Comparison of ENCODE assay signal across 13 cellular contexts in genomic region chr6:166620478-166621113, GRCh38. TPM values are rescaled to one million over a fixed set of nuclear protein-coding genes. Genes with fewer than 3 reads are reported as not detected.
DNase-seq lines count a peak whose midpoint lies in the region; ATAC-seq, FAIRE-seq and TF ChIP-seq lines count a peak whose summit lies in the region.
"Had no signal": no experiment of that assay in that cellular context is flagged by ENCODE, and none has a peak within 500 bp of the region (broad histone marks: within the 10 kb centered on the region; RNA-seq: fewer than 3 reads in every experiment).

No MANE protein-coding gene starts in this region.

- H4K20me1 ChIP-seq in HepG2 (ENCODE audit: insufficient read depth, low read length) = no peaks in the 10 kb centered on the region; the same call in 1 of the 2 replicates

- TF ChIP-seq CTCF in right lobe of liver (IDR thresholded peaks at IDR 0.05) (no peak), HepG2 (CRISPR knock-in tag; IDR thresholded peaks at IDR 0.05) (no peak), esophagus squamous epithelium (IDR thresholded peaks at IDR 0.05) (no peak), nephron (IDR thresholded peaks at IDR 0.05; ENCODE audit: unreplicated experiment in 3 of 3) (no peak), vagina (IDR thresholded peaks at IDR 0.05) (no peak)

- H3K4me2 ChIP-seq in HepG2 (ENCODE audit: low read depth, low read length) = no peak overlapping the region

- intact Hi-C loops in right lobe of liver (cut with DNase I) (no loop called here), HepG2 (cut with micrococcal nuclease; ENCODE audit: unreplicated experiment) (no loop called here), esophagus squamous epithelium (cut with DNase I) (no loop called here), vagina (cut with DNase I) (no loop called here)
- intact Hi-C loops in activated naive CD4-positive, alpha-beta T cell treated with anti-CD3 and anti-CD28 coated beads for 36 hours (cut with micrococcal nuclease) = no loop called here

- H3K27me3 ChIP-seq in right lobe of liver (no peaks in the 10 kb centered on the region), HepG2 (ENCODE audit: control insufficient read depth in 1 of 2, insufficient read depth in 2 of 2, low read length in 2 of 2) (peaks cover 4 to 63% of the 10 kb centered on the region in 2 experiments), esophagus squamous epithelium (peaks cover 0 to 13% (median 0%) of the 10 kb centered on the region in 4 donors), vagina (no peaks in the 10 kb centered on the region)

- H3K9me3 ChIP-seq in right lobe of liver = no peaks in the 10 kb centered on the region
- H3K9me3 ChIP-seq in HepG2 (ENCODE audit: low read length) = no peaks in the 10 kb centered on the region
- no peaks in the 10 kb centered on the region for H3K9me3 ChIP-seq in esophagus squamous epithelium
- no peaks in the 10 kb centered on the region for H3K9me3 ChIP-seq in vagina

- H2AFZ ChIP-seq in HepG2 (ENCODE audit: low read length) = no peak overlapping the region

- no peaks in the 10 kb centered on the region for H3K79me2 ChIP-seq in HepG2 (ENCODE audit: insufficient read depth, low read length)

- H3K9me3 Mint-ChIP-seq in nephron = peaks cover 3% of the 10 kb centered on the region
- no peaks in the 10 kb centered on the region for H3K9me3 Mint-ChIP-seq in activated naive CD4-positive, alpha-beta T cell treated with anti-CD3 and anti-CD28 coated beads for 36 hours

- H3K27ac ChIP-seq in right lobe of liver (peak overlapping the region in 2 of 3 donors; percentile 23 to 34), HepG2 (ENCODE audit: extremely low read length, insufficient read depth, low read length) (no peak overlapping the region), esophagus squamous epithelium (peak overlapping the region; percentile 35 to 95 (median 86)), vagina (peak overlapping the region; percentile 69)

- POLR2A ChIA-PET in HepG2 (lab: Yijun Ruan, JAX) = no interaction called here

- no peak for TF ChIP-seq POLR2A in right lobe of liver (IDR thresholded peaks at IDR 0.05)
- TF ChIP-seq POLR2A in HepG2 (IDR thresholded peaks at IDR 0.05; ENCODE audit: insufficient read depth in 1 of 2, low read depth in 2 of 2, low read length in 2 of 2) = no peak
- no peak for TF ChIP-seq POLR2A in esophagus squamous epithelium (IDR thresholded peaks at IDR 0.05)
- no peak for TF ChIP-seq POLR2A in vagina (IDR thresholded peaks at IDR 0.05)

- WGBS in right lobe of liver (ENCODE audit: insufficient coverage, low coverage, low lambda C conversion rate, missing lambda C conversion rate) = 67% methylated on average over 3 of the region's 8 CpGs
- WGBS in HepG2 (ENCODE audit: low lambda C conversion rate) = 22% methylated on average over 8 of the region's 8 CpGs
- WGBS in esophagus squamous epithelium, 2 donors = 70 to 71% methylated on average over 7 to 8 of the region's 8 CpGs

- H3K36me3 ChIP-seq in right lobe of liver = no peaks in the 10 kb centered on the region
- no peaks in the 10 kb centered on the region for H3K36me3 ChIP-seq in HepG2 (replicated peaks in 1 of 2; ENCODE audit: control insufficient read depth in 1 of 2, insufficient read depth in 2 of 2, low read length in 2 of 2)
- H3K36me3 ChIP-seq in esophagus squamous epithelium = no peaks in the 10 kb centered on the region
- peaks cover 0 to 3% of the 10 kb centered on the region in 2 donors for H3K36me3 ChIP-seq in vagina

- no peak for TF ChIP-seq RAD21 in HepG2 (CRISPR knock-in tag; IDR thresholded peaks at IDR 0.05)

- H3K9ac ChIP-seq in HepG2 (ENCODE audit: insufficient read depth, low read depth, low read length) = no peak overlapping the region

- TF ChIP-seq EP300 in HepG2 (IDR thresholded peaks at IDR 0.05; ENCODE audit: low read depth in 2 of 2, low read length in 2 of 2) (no peak), HepG2 (CRISPR knock-in tag; IDR thresholded peaks at IDR 0.05; ENCODE audit: borderline replicate concordance) (no peak)

- peaks cover 32% of the 10 kb centered on the region for H3K4me1 Mint-ChIP-seq in nephron
- peaks cover 3% of the 10 kb centered on the region for H3K4me1 Mint-ChIP-seq in activated naive CD4-positive, alpha-beta T cell treated with anti-CD3 and anti-CD28 coated beads for 36 hours (ENCODE audit: low read depth)

- no TSS peak for BruUV-seq in HepG2 (replicated peaks; lab: Mats Ljungman, UMichigan)

- FAIRE-seq in HepG2 (lab: Jason Lieb, UNC) = no peak
- FAIRE-seq: GM12891 had no signal

- peaks cover 22% of the 10 kb centered on the region for H3K27me3 Mint-ChIP-seq in nephron (ENCODE audit: low read depth)
- H3K27me3 Mint-ChIP-seq in activated naive CD4-positive, alpha-beta T cell treated with anti-CD3 and anti-CD28 coated beads for 36 hours (ENCODE audit: low read depth) = peaks cover 8% of the 10 kb centered on the region
- H3K27me3 Mint-ChIP-seq: progenitor cell of endocrine pancreas had no signal

- ATAC-seq in right lobe of liver (no peak), HepG2 (no peak), HG03039 (IDR thresholded peaks at IDR 0.05; ENCODE audit: unreplicated experiment) (no peak)

- peaks cover 11% of the 10 kb centered on the region for H3K36me3 Mint-ChIP-seq in nephron (ENCODE audit: low read depth)
- H3K36me3 Mint-ChIP-seq in activated naive CD4-positive, alpha-beta T cell treated with anti-CD3 and anti-CD28 coated beads for 36 hours (ENCODE audit: low read depth) = peaks cover 4% of the 10 kb centered on the region

- DNase-seq in right lobe of liver (no peak), HepG2 (ENCODE audit: low spot score) (no peak), esophagus squamous epithelium (lab: John Stamatoyannopoulos, UW) (no peak), vagina (ENCODE audit: extremely low spot score in 2 of 2) (peak in 1 of 2 donors; percentile 58), SIG-M5 treated with dmso at 0.1 percent for 504 hours (lab: John Stamatoyannopoulos, UW; ENCODE audit: unreplicated experiment) (no peak)
- DNase-seq in activated naive CD4-positive, alpha-beta T cell treated with anti-CD3 and anti-CD28 coated beads for 36 hours = no peak
- DNase-seq: activated CD8-positive, alpha-beta memory T cell treated with anti-CD3 and anti-CD28 coated beads, Interleukin-2, amount 50 U/mL, for 48 hours; left cardiac atrium; NCI-H2227 treated with DMSO at 0.1 percent for 48 hours had no signal

- H3K4me1 ChIP-seq in right lobe of liver (peaks cover 0 to 4% (median 1%) of the 10 kb centered on the region in 4 donors), HepG2 (ENCODE audit: insufficient read depth, low read length) (no peaks in the 10 kb centered on the region), esophagus squamous epithelium (peaks cover 22 to 72% (median 24%) of the 10 kb centered on the region in 3 donors), vagina (peaks cover 67% of the 10 kb centered on the region)

- H3K4me3 Mint-ChIP-seq in nephron = no peak overlapping the region
- no peak overlapping the region for H3K4me3 Mint-ChIP-seq in activated naive CD4-positive, alpha-beta T cell treated with anti-CD3 and anti-CD28 coated beads for 36 hours

- in situ Hi-C loops in HepG2 (cut with HindIII; ENCODE audit: extremely low pct_ligation_motif_present, low pct_unique_long_range_greater_than_20kb) = no loop called here

- CTCF ChIA-PET in HepG2 (lab: Yijun Ruan, JAX; ENCODE audit: low intra/inter-chr PET ratio, low total read pairs) = no interaction called here
- CTCF ChIA-PET in activated naive CD4-positive, alpha-beta T cell treated with anti-CD3 and anti-CD28 coated beads for 36 hours (lab: Charles Lee) = interaction anchor here (0.6 kb wide), 2 partner anchors 14 to 328 kb away, joined by 3 read pairs; no protein-coding TSS in a partner anchor

- H3K27ac Mint-ChIP-seq in nephron = peak overlapping the region; percentile 25 to 72 (median 49)
- no peak overlapping the region for H3K27ac Mint-ChIP-seq in activated naive CD4-positive, alpha-beta T cell treated with anti-CD3 and anti-CD28 coated beads for 36 hours
- H3K27ac Mint-ChIP-seq: progenitor cell of endocrine pancreas had no signal

- H3K4me3 ChIP-seq in right lobe of liver (no peak overlapping the region), HepG2 (replicated peaks in 1 of 3; ENCODE audit: insufficient read depth in 1 of 3, low read depth in 2 of 3, low read length in 3 of 3) (no peak overlapping the region), esophagus squamous epithelium (no peak overlapping the region), vagina (no peak overlapping the region)

RNA-seq across cellular contexts. Expression of gene RPS6KA2, which starts 6.5 kb away (rescaled TPM):
- total RNA-seq in right lobe of liver (10 to 100 TPM in 3 of 6 experiments, 1 to 10 TPM in 3; 6.4 to 18.1 (median 11.1) TPM), HepG2 (2016; rRNA removed; fragmentation: Illumina TruSeq; extraction: Trizol) (0.03 and 0.22 TPM in 2 replicates), esophagus squamous epithelium (10 to 100 TPM; 11.8 to 66.0 (median 19.2) TPM), vagina (65.1 TPM)
- not detected in 2 replicates for total RNA-seq in HepG2 (2016; cell fraction: cytosol; rRNA removed; fragmentation: Illumina TruSeq; extraction: Trizol; ENCODE audit: low read depth)
- 0.13 and 0.28 TPM in 2 replicates for total RNA-seq in HepG2 (2016; cell fraction: insoluble cytoplasmic fraction; rRNA removed; fragmentation: Illumina TruSeq; extraction: Trizol)
- 0.21 TPM in 1 of 2 replicates, not detected in the other for total RNA-seq in HepG2 (2016; cell fraction: membrane; rRNA removed; fragmentation: Illumina TruSeq; extraction: Trizol)
- 0.25 and 1.5 TPM in 2 replicates for total RNA-seq in HepG2 (2016; cell fraction: nucleus; rRNA removed; fragmentation: Illumina TruSeq; extraction: Trizol)
- 0.38 and 0.47 TPM in 2 replicates for polyA plus RNA-seq in HepG2 (2011; rRNA removed)
- 0.15 and 0.16 TPM in 2 replicates for polyA plus RNA-seq in HepG2 (2011; cell fraction: cytosol; rRNA removed)
- 1.7 and 2.2 TPM in 2 replicates for polyA plus RNA-seq in HepG2 (2011; cell fraction: nucleus; rRNA removed)
- polyA plus RNA-seq in HepG2 (2012) = 0.43 and 0.91 TPM in 2 replicates
- polyA plus RNA-seq in HepG2 (2016; cell fraction: cytosol; fragmentation: Illumina TruSeq; extraction: Trizol; ENCODE audit: low read depth) = 0.02 and 0.09 TPM in 2 replicates
- polyA plus RNA-seq in HepG2 (2016; cell fraction: insoluble cytoplasmic fraction; fragmentation: Illumina TruSeq; extraction: Trizol; ENCODE audit: low read depth) = 0.05 TPM in 1 of 2 replicates, not detected in the other
- 0.13 and 0.49 TPM in 2 replicates for polyA plus RNA-seq in HepG2 (2016; cell fraction: membrane; fragmentation: Illumina TruSeq; extraction: Trizol; ENCODE audit: low read depth)
- 0.79 and 1.1 TPM in 2 replicates for polyA plus RNA-seq in HepG2 (2016; cell fraction: nucleus; fragmentation: Illumina TruSeq; extraction: Trizol; ENCODE audit: insufficient read depth, low read depth)
- polyA minus RNA-seq in HepG2 (2011; rRNA and poly(A)+ RNA removed; ENCODE audit: low replicate concordance) = 0.80 TPM in 1 of 2 replicates, not detected in the other
- polyA minus RNA-seq in HepG2 (2011; cell fraction: cytosol; rRNA and poly(A)+ RNA removed) = not detected in 2 replicates
- 3.1 and 5.0 TPM in 2 replicates for polyA minus RNA-seq in HepG2 (2011; cell fraction: nucleus; rRNA and poly(A)+ RNA removed)
- total RNA-seq in activated naive CD4-positive, alpha-beta T cell treated with anti-CD3 and anti-CD28 coated beads for 36 hours = 10 to 100 TPM; 18.9 to 19.1 TPM

RNA-seq across cellular contexts. Expression of gene RAMACL, which starts 34.1 kb away (rescaled TPM):
- total RNA-seq in right lobe of liver = 1 to 10 TPM in 2 of 6 experiments, under 1 TPM in 4; 0.19 to 1.4 (median 0.65) TPM
- total RNA-seq in HepG2 (2016; rRNA removed; fragmentation: Illumina TruSeq; extraction: Trizol) = 0.09 TPM in 1 of 2 replicates, not detected in the other
- total RNA-seq in HepG2 (2016; cell fraction: cytosol; rRNA removed; fragmentation: Illumina TruSeq; extraction: Trizol; ENCODE audit: low read depth) = not detected in 2 replicates
- 0.09 and 0.15 TPM in 2 replicates for total RNA-seq in HepG2 (2016; cell fraction: insoluble cytoplasmic fraction; rRNA removed; fragmentation: Illumina TruSeq; extraction: Trizol)
- total RNA-seq in HepG2 (2016; cell fraction: membrane; rRNA removed; fragmentation: Illumina TruSeq; extraction: Trizol) = not detected in 2 replicates
- total RNA-seq in HepG2 (2016; cell fraction: nucleus; rRNA removed; fragmentation: Illumina TruSeq; extraction: Trizol) = not detected in 2 replicates
- polyA plus RNA-seq in HepG2 (2011; rRNA removed) = 0.14 and 0.29 TPM in 2 replicates
- polyA plus RNA-seq in HepG2 (2011; cell fraction: cytosol; rRNA removed) = 0.03 and 0.18 TPM in 2 replicates
- 0.09 TPM in 1 of 2 replicates, not detected in the other for polyA plus RNA-seq in HepG2 (2011; cell fraction: nucleus; rRNA removed)
- polyA plus RNA-seq in HepG2 (2012) = 0.19 and 0.84 TPM in 2 replicates
- polyA plus RNA-seq in HepG2 (2016; cell fraction: cytosol; fragmentation: Illumina TruSeq; extraction: Trizol; ENCODE audit: low read depth) = not detected in 2 replicates
- polyA plus RNA-seq in HepG2 (2016; cell fraction: insoluble cytoplasmic fraction; fragmentation: Illumina TruSeq; extraction: Trizol; ENCODE audit: low read depth) = 0.15 and 0.32 TPM in 2 replicates
- polyA plus RNA-seq in HepG2 (2016; cell fraction: membrane; fragmentation: Illumina TruSeq; extraction: Trizol; ENCODE audit: low read depth) = not detected in 2 replicates
- polyA plus RNA-seq in HepG2 (2016; cell fraction: nucleus; fragmentation: Illumina TruSeq; extraction: Trizol; ENCODE audit: insufficient read depth, low read depth) = not detected in 2 replicates
- polyA minus RNA-seq in HepG2 (2011; rRNA and poly(A)+ RNA removed; ENCODE audit: low replicate concordance) = 0.16 and 0.40 TPM in 2 replicates
- 0.26 TPM in 1 of 2 replicates, not detected in the other for polyA minus RNA-seq in HepG2 (2011; cell fraction: cytosol; rRNA and poly(A)+ RNA removed)
- 1.0 and 1.2 TPM in 2 replicates for polyA minus RNA-seq in HepG2 (2011; cell fraction: nucleus; rRNA and poly(A)+ RNA removed)
- 1 to 10 TPM in 3 of 4 donors, under 1 TPM in 1; 0.99 to 2.7 (median 1.3) TPM for total RNA-seq in esophagus squamous epithelium
- total RNA-seq in vagina = 2.2 TPM
- under 1 TPM; 0.52 to 0.89 TPM for total RNA-seq in activated naive CD4-positive, alpha-beta T cell treated with anti-CD3 and anti-CD28 coated beads for 36 hours
